In genomic region chr11:119474682-119475596, GRCh38 we compare ENCODE assay signal across 9 cellular contexts. TPM values are rescaled to one million over a fixed set of nuclear protein-coding genes. Genes with fewer than 3 reads are reported as not detected.
DNase-seq lines count a peak whose midpoint lies in the region; ATAC-seq, FAIRE-seq and TF ChIP-seq lines count a peak whose summit lies in the region.
"Had no signal": no experiment of that assay in that cellular context is flagged by ENCODE, and none has a peak within 500 bp of the region (broad histone marks: within the 10 kb centered on the region; RNA-seq: fewer than 3 reads in every experiment).

No MANE protein-coding gene starts in this region.

- peaks cover 33% of the 10 kb centered on the region for H3K27me3 Mint-ChIP-seq in activated T-helper 17 cell treated with anti-CD3 and anti-CD28 coated beads, Interleukin-2, amount 50 U/mL, for 72 hours
- peaks cover 6% of the 10 kb centered on the region for H3K27me3 Mint-ChIP-seq in neural progenitor cell (ENCODE audit: insufficient read depth, low read depth)

- H3K4me3 ChIP-seq in PC-3 (ENCODE audit: low read length), result no peak overlapping the region
- no peak overlapping the region for H3K4me3 ChIP-seq in fibroblast of pulmonary artery (replicated peaks; ENCODE audit: low read depth, low read length)
- no peak overlapping the region for H3K4me3 ChIP-seq in neural progenitor cell
- no peak overlapping the region for H3K4me3 ChIP-seq in tibial artery

- POLR2A ChIA-PET in PC-3 (lab: Charles Lee; ENCODE audit: unreplicated experiment), result no interaction called here

- BruUV-seq in PC-3 (replicated peaks; lab: Mats Ljungman, UMichigan), result no TSS peak

- peak; percentile 95 for FAIRE-seq in HTR-8/SVneo (lab: Jason Lieb, UNC)

- ATAC-seq in PC-3, result peak; percentile 50
- peak; percentile 66 for ATAC-seq in activated T-helper 17 cell treated with anti-CD3 and anti-CD28 coated beads, Interleukin-2, amount 50 U/mL, for 72 hours (replicated peaks)
- no peak for ATAC-seq in GM19328 (IDR thresholded peaks at IDR 0.05; ENCODE audit: unreplicated experiment)

- no peaks in the 10 kb centered on the region for H3F3A ChIP-seq in PC-3 (ENCODE audit: low read length, unreplicated experiment)
- H3F3A ChIP-seq in neural progenitor cell (ENCODE audit: low read depth), result no peaks in the 10 kb centered on the region

- H3K36me3 Mint-ChIP-seq in activated T-helper 17 cell treated with anti-CD3 and anti-CD28 coated beads, Interleukin-2, amount 50 U/mL, for 72 hours (ENCODE audit: low read depth), result no peaks in the 10 kb centered on the region
- H3K36me3 Mint-ChIP-seq in neural progenitor cell, result no peaks in the 10 kb centered on the region

- no peak overlapping the region for H3K4me3 Mint-ChIP-seq in activated T-helper 17 cell treated with anti-CD3 and anti-CD28 coated beads, Interleukin-2, amount 50 U/mL, for 72 hours
- no peak overlapping the region for H3K4me3 Mint-ChIP-seq in neural progenitor cell
- H3K4me3 Mint-ChIP-seq: T-helper 1 cell treated with Interleukin-12 subunit alpha and Interleukin-12 subunit beta and Interleukin-4 antibody, amounts not matched to agents 30 μg/mL and 1 μg/mL, for 36 hours had no signal

- DNase-seq in D341Med (ENCODE audit: low spot score) (peak; percentile 82), HTR-8/SVneo (ENCODE audit: insufficient read length, low spot score) (peak; percentile 78), PC-3 (peak; percentile 86), fibroblast of pulmonary artery (ENCODE audit: low read depth) (peak; percentile 80), neural progenitor cell (ENCODE audit: low spot score) (peak; percentile 86), tibial artery (peak; percentile 66 to 74)

- CTCF ChIA-PET in PC-3 (lab: Charles Lee), result interaction anchor here (0.9 to 1.7 kb wide), 9 partner anchors 93 to 373 kb away, joined by 3 to 29 read pairs (median 5); partner anchors contain the start of genes CBL and USP2

- H3K27ac ChIP-seq in PC-3 (ENCODE audit: low read length), result no peak overlapping the region
- H3K27ac ChIP-seq in neural progenitor cell, result no peak overlapping the region
- H3K27ac ChIP-seq in tibial artery, result no peak overlapping the region

- H3K27me3 ChIP-seq in PC-3 (ENCODE audit: low read length), result no peaks in the 10 kb centered on the region
- peaks cover 6% of the 10 kb centered on the region for H3K27me3 ChIP-seq in neural progenitor cell
- H3K27me3 ChIP-seq in tibial artery, result peaks cover 0 to 6% of the 10 kb centered on the region in 2 donors

- no peaks in the 10 kb centered on the region for H3K36me3 ChIP-seq in PC-3 (ENCODE audit: low read depth, low read length)
- H3K36me3 ChIP-seq in neural progenitor cell, result no peaks in the 10 kb centered on the region
- H3K36me3 ChIP-seq in tibial artery, result no peaks in the 10 kb centered on the region

- H2AFZ ChIP-seq in PC-3 (ENCODE audit: low read length) (no peak overlapping the region), neural progenitor cell (replicated peaks) (no peak overlapping the region)

- no peaks in the 10 kb centered on the region for H4K20me1 ChIP-seq in PC-3 (ENCODE audit: low read length)
- no peaks in the 10 kb centered on the region for H4K20me1 ChIP-seq in neural progenitor cell (ENCODE audit: low read depth)

- H3K9me2 ChIP-seq in PC-3 (replicated peaks; ENCODE audit: low read length), result no peaks in the 10 kb centered on the region

- H3K4me2 ChIP-seq in PC-3 (ENCODE audit: low read length), result peak overlapping the region; percentile 9; the same call in 1 of the 2 replicates
- H3K4me2 ChIP-seq in neural progenitor cell, result no peak overlapping the region

- H3K9ac ChIP-seq in PC-3 (ENCODE audit: low read length) (no peak overlapping the region), neural progenitor cell (no peak overlapping the region)

- H3K9me3 ChIP-seq in PC-3 (ENCODE audit: low read length) (no peaks in the 10 kb centered on the region), neural progenitor cell (ENCODE audit: low read depth) (no peaks in the 10 kb centered on the region), tibial artery (no peaks in the 10 kb centered on the region)

- no peak overlapping the region for H3K27ac Mint-ChIP-seq in activated T-helper 17 cell treated with anti-CD3 and anti-CD28 coated beads, Interleukin-2, amount 50 U/mL, for 72 hours
- H3K27ac Mint-ChIP-seq in neural progenitor cell, result no peak overlapping the region
- H3K27ac Mint-ChIP-seq: T-helper 1 cell treated with Interleukin-12 subunit alpha and Interleukin-12 subunit beta and Interleukin-4 antibody, amounts not matched to agents 30 μg/mL and 1 μg/mL, for 36 hours had no signal

- peak; percentile 98 for TF ChIP-seq CTCF in PC-3 (conservative IDR thresholded peaks at IDR 0.05; ENCODE audit: low read depth, low read length)
- TF ChIP-seq CTCF in fibroblast of pulmonary artery (IDR thresholded peaks at IDR 0.05; ENCODE audit: low read length, missing control alignments), result peak; percentile 98
- peak; percentile 91 for TF ChIP-seq CTCF in neural progenitor cell (IDR thresholded peaks at IDR 0.05)
- peak; percentile 82 to 83 for TF ChIP-seq CTCF in tibial artery (IDR thresholded peaks at IDR 0.05)

- H3K79me2 ChIP-seq in PC-3 (ENCODE audit: low read length), result no peaks in the 10 kb centered on the region
- no peaks in the 10 kb centered on the region for H3K79me2 ChIP-seq in neural progenitor cell (ENCODE audit: low read depth)

- H3K4me1 ChIP-seq in PC-3 (ENCODE audit: insufficient read depth, low read length) (peaks cover 24% of the 10 kb centered on the region), neural progenitor cell (peaks cover 6% of the 10 kb centered on the region), tibial artery (peaks cover 0 to 3% (median 1%) of the 10 kb centered on the region in 4 donors)

- intact Hi-C loops in PC-3 (cut with micrococcal nuclease), result loop anchor here (1.0 kb wide), 3 partner anchors 94 to 119 kb away; partner anchors contain the start of gene USP2
- intact Hi-C loops in tibial artery (cut with DNase I; ENCODE audit: low total_unique reads), result no loop called here

- H3K4me1 Mint-ChIP-seq in activated T-helper 17 cell treated with anti-CD3 and anti-CD28 coated beads, Interleukin-2, amount 50 U/mL, for 72 hours, result no peaks in the 10 kb centered on the region
- H3K4me1 Mint-ChIP-seq in neural progenitor cell, result peaks cover 14% of the 10 kb centered on the region

- H3K9me3 Mint-ChIP-seq in activated T-helper 17 cell treated with anti-CD3 and anti-CD28 coated beads, Interleukin-2, amount 50 U/mL, for 72 hours, result no peaks in the 10 kb centered on the region
- no peaks in the 10 kb centered on the region for H3K9me3 Mint-ChIP-seq in neural progenitor cell
- H3K9me3 Mint-ChIP-seq: T-helper 1 cell treated with Interleukin-12 subunit alpha and Interleukin-12 subunit beta and Interleukin-4 antibody, amounts not matched to agents 30 μg/mL and 1 μg/mL, for 36 hours had no signal

RNA-seq across cellular contexts. Expression of gene THY1, which starts 52.0 kb away (rescaled TPM):
- total RNA-seq in PC-3 (2014; rRNA removed) (not detected in 2 replicates), neural progenitor cell (ENCODE audit: low replicate concordance) (49.2 and 93.9 TPM in 2 replicates)
- 1 to 10 TPM; 1.1 to 4.7 TPM for total RNA-seq in activated T-helper 17 cell treated with anti-CD3 and anti-CD28 coated beads, Interleukin-2, amount 50 U/mL, for 72 hours
